17 cellular contexts compared by ENCODE assay signal in the genomic region with DNA sequence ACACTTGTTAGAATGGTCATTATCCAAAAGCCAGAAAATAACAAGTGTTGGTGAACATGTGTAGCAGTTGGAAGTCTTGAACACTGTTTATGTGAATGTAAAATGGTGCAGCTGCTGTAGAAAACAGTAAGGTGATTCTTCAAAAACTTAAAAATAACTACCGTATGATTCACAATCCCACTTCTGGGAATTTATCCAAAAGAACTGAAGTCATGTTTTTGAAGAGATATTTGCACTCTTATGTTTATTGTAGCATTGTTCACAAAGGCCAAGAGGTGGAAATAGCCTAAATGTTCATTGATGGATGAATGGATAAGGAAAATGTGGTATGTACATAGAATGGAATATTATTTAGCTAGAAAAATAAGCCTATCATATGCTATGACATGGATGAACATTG. TPM values are rescaled to one million over a fixed set of nuclear protein-coding genes. Genes with fewer than 3 reads are reported as not detected.
DNase-seq lines count a peak whose midpoint lies in the region; ATAC-seq, FAIRE-seq and TF ChIP-seq lines count a peak whose summit lies in the region.
"Had no signal": no experiment of that assay in that cellular context is flagged by ENCODE, and none has a peak within 500 bp of the region (broad histone marks: within the 10 kb centered on the region; RNA-seq: fewer than 3 reads in every experiment).

No MANE protein-coding gene starts in this region.

- no peaks in the 10 kb centered on the region for H3K4me1 ChIP-seq in aorta (ENCODE audit: control insufficient read depth in 1 of 2, insufficient read depth in 2 of 2, low read length in 2 of 2)
- H3K4me1 ChIP-seq: stomach had no signal

- intact Hi-C loops in aorta (cut with DNase I), result no loop called here

- FAIRE-seq in H54 (lab: Jason Lieb, UNC), result peak; percentile 100
- FAIRE-seq: small intestine had no signal

- WGBS in aorta, 2 donors, result 14 to 15% methylated on average over 1 of the region's 1 CpG

- in situ Hi-C loops in SK-MEL-5 (cut with HindIII; ENCODE audit: low pct_unique_long_range_greater_than_20kb, low sequenced_read_pairs), result no loop called here

- no peaks in the 10 kb centered on the region for H3K27me3 ChIP-seq in aorta (ENCODE audit: control insufficient read depth in 1 of 2, insufficient read depth in 2 of 2, low read length in 1 of 2)
- H3K27me3 ChIP-seq: stomach had no signal

- no peak overlapping the region for H3K27ac ChIP-seq in aorta (ENCODE audit: low read depth in 1 of 2, low read length in 2 of 2)
- H3K27ac ChIP-seq: epithelial cell of prostate, stomach had no signal

- ATAC-seq in HG02759 (IDR thresholded peaks at IDR 0.05; ENCODE audit: unreplicated experiment) (no peak), aorta (ENCODE audit: low FRiP score) (no peak), HG02588 (IDR thresholded peaks at IDR 0.05; ENCODE audit: unreplicated experiment) (no peak)
- ATAC-seq: Right ventricle myocardium inferior had no signal

- no peak overlapping the region for H3K4me3 ChIP-seq in aorta (ENCODE audit: low read length in 2 of 2)
- H3K4me3 ChIP-seq: stomach had no signal

- no peak for TF ChIP-seq POLR2A in H54 (IDR thresholded peaks at IDR 0.05; ENCODE audit: low read depth, low read length)

- no peak for DNase-seq in H54 (ENCODE audit: insufficient read length, low spot score)
- peak; percentile 62 for DNase-seq in SK-MEL-5 (ENCODE audit: low read depth, low spot score)
- peak; percentile 90 for DNase-seq in fibroblast of peridontal ligament (ENCODE audit: extremely low read depth)
- DNase-seq in DMS153 (lab: John Stamatoyannopoulos, UW), result no peak
- no peak for DNase-seq in aorta
- DNase-seq: activated CD4-positive, alpha-beta T cell treated with anti-CD3 and anti-CD28 coated beads, Interleukin-2, amount 10 ng/mL, durations not matched to agents 7 days and 5 days; KG1; NCI-H187; NCI-H69; small intestine; stomach; T1000 had no signal

- H3K9me3 ChIP-seq in aorta (ENCODE audit: control insufficient read depth, low read length), result no peaks in the 10 kb centered on the region
- H3K9me3 ChIP-seq: stomach had no signal

- H3K36me3 ChIP-seq in aorta (ENCODE audit: control insufficient read depth in 1 of 2, insufficient read depth in 2 of 2, low read length in 1 of 2), result no peaks in the 10 kb centered on the region
- H3K36me3 ChIP-seq: stomach had no signal

RNA-seq across cellular contexts. Expression of a gene that starts 6.3 kb away (rescaled TPM):
- not detected in 2 replicates for total RNA-seq in SK-MEL-5 (2014; rRNA removed; shearing (Covaris generic))
- polyA plus RNA-seq in SK-MEL-5 (2015; cell fraction: cytosol; rRNA removed), result not detected in 2 replicates
- polyA plus RNA-seq in SK-MEL-5 (2015; cell fraction: nucleus; rRNA removed), result not detected in 2 replicates
- total RNA-seq in aorta, result not detected
- polyA plus RNA-seq in aorta, result not detected
- total RNA-seq: activated CD4-positive, alpha-beta T cell treated with anti-CD3 and anti-CD28 coated beads, Interleukin-2, amount 10 ng/mL, durations not matched to agents 7 days and 5 days; activated T-helper 2 cell treated with anti-CD3 and anti-CD28 coated beads, Interferon-gamma antibody, Interleukin-2, Interleukin-4, amounts not matched to agents 10 μg/mL and 5 μg/mL and 100 μg/mL, durations not matched to agents 14 hours and 24 hours and 36 hours; Right ventricle myocardium inferior had no signal
- polyA plus RNA-seq: small intestine, stomach had no signal

Comparison
In these comparisons a context has a peak if more than half of its experiments do, and no peak if none do; other contexts are left out.
1. DNase-seq: peak in SK-MEL-5 (single experiment) and fibroblast of peridontal ligament (single experiment); none in H54 (single experiment), DMS153 (single experiment) and aorta (0 of 2).